24 cellular contexts compared by ENCODE assay signal in genomic region chr14:39276579-39277114, GRCh38. TPM values are rescaled to one million over a fixed set of nuclear protein-coding genes. Genes with fewer than 3 reads are reported as not detected.
A peak's percentile ranks its signal among the peaks of the same experiment; 100 is the strongest.
DNase-seq lines count a peak whose midpoint lies in the region; ATAC-seq and TF ChIP-seq lines count a peak whose summit lies in the region.
"Had no signal": no experiment of that assay in that cellular context is flagged by ENCODE, and none has a peak within 500 bp of the region (broad histone marks: within the 10 kb centered on the region; RNA-seq: fewer than 3 reads in every experiment).

No MANE protein-coding gene starts in this region.

- no peak overlapping the region for H3K4me3 Mint-ChIP-seq in CD4-positive, CD25-positive, alpha-beta regulatory T cell
- H3K4me3 Mint-ChIP-seq in CD8-positive, alpha-beta memory T cell: no peak overlapping the region
- no peak overlapping the region for H3K4me3 Mint-ChIP-seq in effector memory CD8-positive, alpha-beta T cell
- H3K4me3 Mint-ChIP-seq in nephron progenitor cell: no peak overlapping the region
- H3K4me3 Mint-ChIP-seq: activated CD4-positive, alpha-beta memory T cell treated with anti-CD3 and anti-CD28 coated beads for 36 hours had no signal

- H3K4me1 Mint-ChIP-seq in CD4-positive, CD25-positive, alpha-beta regulatory T cell: peaks cover 49 to 68% (median 54%) of the 10 kb centered on the region in 4 donors
- H3K4me1 Mint-ChIP-seq in CD8-positive, alpha-beta memory T cell: peaks cover 56 to 71% (median 71%) of the 10 kb centered on the region in 3 donors
- H3K4me1 Mint-ChIP-seq in effector memory CD8-positive, alpha-beta T cell (ENCODE audit: low read depth in 2 of 2): peaks cover 27 to 62% of the 10 kb centered on the region in 2 donors
- no peaks in the 10 kb centered on the region for H3K4me1 Mint-ChIP-seq in nephron progenitor cell

- H3K36me3 Mint-ChIP-seq in CD4-positive, CD25-positive, alpha-beta regulatory T cell: peaks cover 38% of the 10 kb centered on the region
- H3K36me3 Mint-ChIP-seq in CD8-positive, alpha-beta memory T cell: peaks cover 5 to 38% (median 19%) of the 10 kb centered on the region in 3 donors
- peaks cover 41% of the 10 kb centered on the region for H3K36me3 Mint-ChIP-seq in effector memory CD8-positive, alpha-beta T cell (ENCODE audit: insufficient read depth)
- peaks cover 59% of the 10 kb centered on the region for H3K36me3 Mint-ChIP-seq in nephron progenitor cell (ENCODE audit: low read depth)

- no peak overlapping the region for H3K4me3 ChIP-seq in CD4-positive, CD25-positive, alpha-beta regulatory T cell (ENCODE audit: low read depth, low read length)
- H3K4me3 ChIP-seq in CD8-positive, alpha-beta memory T cell (ENCODE audit: low read length): no peak overlapping the region
- H3K4me3 ChIP-seq in dorsolateral prefrontal cortex (no peak overlapping the region), foreskin fibroblast (ENCODE audit: low read depth in 1 of 2, low read length in 2 of 2) (no peak overlapping the region)
- H3K4me3 ChIP-seq: cardiac muscle cell, spleen, thoracic aorta, vagina had no signal

- peak overlapping the region in 2 of 3 donors; percentile 10 to 70 for H3K27ac Mint-ChIP-seq in CD4-positive, CD25-positive, alpha-beta regulatory T cell
- peak overlapping the region; percentile 0 to 84 (median 76) for H3K27ac Mint-ChIP-seq in CD8-positive, alpha-beta memory T cell
- H3K27ac Mint-ChIP-seq in effector memory CD8-positive, alpha-beta T cell: peak overlapping the region; percentile 85 to 86
- peak overlapping the region; percentile 34 for H3K27ac Mint-ChIP-seq in nephron progenitor cell

- no peaks in the 10 kb centered on the region for H3K4me1 ChIP-seq in CD4-positive, CD25-positive, alpha-beta regulatory T cell (ENCODE audit: control insufficient read depth, insufficient read depth, low read length, poor library complexity, severe bottlenecking)
- peaks cover 21% of the 10 kb centered on the region for H3K4me1 ChIP-seq in CD8-positive, alpha-beta memory T cell (ENCODE audit: insufficient read depth, low read length)

- H3K27me3 Mint-ChIP-seq in CD4-positive, CD25-positive, alpha-beta regulatory T cell: no peaks in the 10 kb centered on the region
- no peaks in the 10 kb centered on the region for H3K27me3 Mint-ChIP-seq in CD8-positive, alpha-beta memory T cell
- H3K27me3 Mint-ChIP-seq in effector memory CD8-positive, alpha-beta T cell: no peaks in the 10 kb centered on the region
- no peaks in the 10 kb centered on the region for H3K27me3 Mint-ChIP-seq in nephron progenitor cell (ENCODE audit: low read depth, poor library complexity)
- H3K27me3 Mint-ChIP-seq: activated CD4-positive, alpha-beta memory T cell treated with anti-CD3 and anti-CD28 coated beads for 36 hours had no signal

- ATAC-seq in CD4-positive, CD25-positive, alpha-beta regulatory T cell (ENCODE audit: low read depth in 2 of 2): no peak
- no peak for ATAC-seq in effector memory CD8-positive, alpha-beta T cell (replicated peaks)
- ATAC-seq in HG02588 (IDR thresholded peaks at IDR 0.05; ENCODE audit: unreplicated experiment): no peak

- no peak overlapping the region for H3K27ac ChIP-seq in CD4-positive, CD25-positive, alpha-beta regulatory T cell (ENCODE audit: insufficient read depth, low read length, poor library complexity, severe bottlenecking)
- no peak overlapping the region for H3K27ac ChIP-seq in CD8-positive, alpha-beta memory T cell (ENCODE audit: low read depth, low read length)
- no peak overlapping the region for H3K27ac ChIP-seq in dorsolateral prefrontal cortex
- H3K27ac ChIP-seq: C4-2B, cardiac muscle cell, spleen, thoracic aorta, vagina, WERI-Rb-1 had no signal

- intact Hi-C loops in dorsolateral prefrontal cortex (cut with DNase I): no loop called here

- H3K27me3 ChIP-seq in CD4-positive, CD25-positive, alpha-beta regulatory T cell (ENCODE audit: control insufficient read depth, insufficient read depth, low read length): no peaks in the 10 kb centered on the region
- H3K27me3 ChIP-seq in CD8-positive, alpha-beta memory T cell (ENCODE audit: insufficient read depth, low read length, poor library complexity, severe bottlenecking): no peaks in the 10 kb centered on the region
- no peaks in the 10 kb centered on the region for H3K27me3 ChIP-seq in dorsolateral prefrontal cortex
- H3K27me3 ChIP-seq: cardiac muscle cell, spleen, vagina had no signal

- CTCF ChIA-PET in CD8-positive, alpha-beta memory T cell (lab: Charles Lee): no interaction called here

- H3K9me3 ChIP-seq in CD4-positive, CD25-positive, alpha-beta regulatory T cell (ENCODE audit: control insufficient read depth in 2 of 2, low read length in 2 of 2): no peaks in the 10 kb centered on the region
- no peaks in the 10 kb centered on the region for H3K9me3 ChIP-seq in CD8-positive, alpha-beta memory T cell (ENCODE audit: low read length)
- H3K9me3 ChIP-seq: thoracic aorta, vagina had no signal

- H3K36me3 ChIP-seq in CD4-positive, CD25-positive, alpha-beta regulatory T cell (ENCODE audit: control insufficient read depth, insufficient read depth, low read length): peaks cover 14% of the 10 kb centered on the region
- H3K36me3 ChIP-seq in CD8-positive, alpha-beta memory T cell (ENCODE audit: insufficient read depth, low read length): peaks cover 7% of the 10 kb centered on the region
- H3K36me3 ChIP-seq: cardiac muscle cell had no signal

- TF ChIP-seq CTCF in nephron progenitor cell (IDR thresholded peaks at IDR 0.05): no peak
- TF ChIP-seq CTCF in dorsolateral prefrontal cortex (IDR thresholded peaks at IDR 0.05 in 54 of 56, conservative IDR thresholded peaks at IDR 0.05 in 2 of 56; ENCODE audit: low read depth in 1 of 56, partially characterized antibody in 56 of 56): no peak
- no peak for TF ChIP-seq CTCF in foreskin fibroblast (IDR thresholded peaks at IDR 0.05; ENCODE audit: low read depth, low read length)

- POLR2A ChIA-PET in CD8-positive, alpha-beta memory T cell (lab: Charles Lee): no interaction called here

- no peak for DNase-seq in CD4-positive, CD25-positive, alpha-beta regulatory T cell
- no peak for DNase-seq in CD8-positive, alpha-beta memory T cell
- DNase-seq in effector memory CD8-positive, alpha-beta T cell: no peak
- DNase-seq in nephron progenitor cell: no peak
- DNase-seq in dorsolateral prefrontal cortex: no peak
- no peak for DNase-seq in foreskin fibroblast
- DNase-seq: activated CD4-positive, alpha-beta memory T cell treated with anti-CD3 and anti-CD28 coated beads for 36 hours; activated naive CD4-positive, alpha-beta T cell treated with Interleukin-2 at 50 U/mL for 16 hours; anterior cingulate cortex; DMS153; NCI-H1417 treated with DMSO at 0.1 percent for 48 hours; occipital lobe; OCI-M1; retina; spleen; stimulated activated CD4-positive, alpha-beta T cell treated with anti-CD3 and anti-CD28 coated beads, Interleukin-4, amount 100 ng/mL, for 1 hour; stimulated activated naive CD4-positive, alpha-beta T cell; T-helper 9 cell; WERI-Rb-1 had no signal

- no peaks in the 10 kb centered on the region for H3K9me3 Mint-ChIP-seq in CD4-positive, CD25-positive, alpha-beta regulatory T cell
- no peaks in the 10 kb centered on the region for H3K9me3 Mint-ChIP-seq in CD8-positive, alpha-beta memory T cell
- H3K9me3 Mint-ChIP-seq in effector memory CD8-positive, alpha-beta T cell: no peaks in the 10 kb centered on the region
- H3K9me3 Mint-ChIP-seq in nephron progenitor cell: peaks cover 25% of the 10 kb centered on the region
- H3K9me3 Mint-ChIP-seq: activated CD4-positive, alpha-beta memory T cell treated with anti-CD3 and anti-CD28 coated beads for 36 hours had no signal

RNA-seq across cellular contexts. Expression of gene MIA2, which starts 42.9 kb away (rescaled TPM):
- total RNA-seq in CD4-positive, CD25-positive, alpha-beta regulatory T cell: 24.5 TPM
- polyA plus RNA-seq in CD4-positive, CD25-positive, alpha-beta regulatory T cell: 10 to 100 TPM; 21.1 to 26.2 (median 21.7) TPM
- 10 to 100 TPM; 19.5 to 21.0 TPM for total RNA-seq in CD8-positive, alpha-beta memory T cell
- 27.8 TPM for polyA plus RNA-seq in CD8-positive, alpha-beta memory T cell
- 10 to 100 TPM; 15.4 to 31.9 (median 23.5) TPM for total RNA-seq in dorsolateral prefrontal cortex

Comparison
In these comparisons a context has a peak if more than half of its experiments do, and no peak if none do; other contexts are left out.
1. H3K27ac Mint-ChIP-seq: peak in every context shown above with its lines; median percentile 86 in effector memory CD8-positive, alpha-beta T cell; 76 in CD8-positive, alpha-beta memory T cell; 40 in CD4-positive, CD25-positive, alpha-beta regulatory T cell; 34 in nephron progenitor cell.